Comparison of ENCODE assay signal across 1 cellular context in the genomic region with DNA sequence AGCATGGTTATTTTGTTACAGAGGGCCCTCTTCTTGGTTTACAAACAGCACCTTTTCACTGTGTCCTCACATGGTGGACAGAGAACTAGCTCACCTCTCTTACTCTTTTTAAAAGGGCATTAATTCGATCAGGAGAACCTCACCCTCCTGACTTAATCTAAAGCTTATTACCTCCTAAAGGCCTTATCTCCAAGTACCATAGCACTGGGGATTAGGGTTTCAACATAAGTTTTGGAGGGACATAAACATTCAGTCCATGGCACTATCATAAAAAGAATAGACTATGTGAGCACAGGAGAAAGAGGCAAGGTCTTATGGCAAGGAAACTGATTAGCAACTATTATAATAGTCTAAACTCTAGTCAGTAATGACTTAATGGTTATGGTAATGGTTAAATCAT.
TF ChIP-seq lines count a peak whose summit lies in the region.

No MANE protein-coding gene starts in this region.

TF ChIP-seq in K562, 482 proteins besides CTCF, POLR2A, EP300 and RAD21 (continued from another document and continues in another):
- TF ChIP-seq MGA (IDR thresholded peaks at IDR 0.05) = peak; percentile 27
- peak; percentile 47 for TF ChIP-seq RBBP5 (IDR thresholded peaks at IDR 0.05; ENCODE audit: borderline replicate concordance, insufficient read depth, low read length, poor library complexity, severe bottlenecking)
- TF ChIP-seq HSF4 (CRISPR knock-in tag; IDR thresholded peaks at IDR 0.05; ENCODE audit: borderline replicate concordance) = no peak
- TF ChIP-seq RBM22 (IDR thresholded peaks at IDR 0.05; ENCODE audit: low read depth, low read length, poor library complexity, severe bottlenecking) = no peak
- no peak for TF ChIP-seq NCOA1 (IDR thresholded peaks at IDR 0.05; ENCODE audit: low read depth)
- peak; percentile 84 for TF ChIP-seq CBFA2T3 (IDR thresholded peaks at IDR 0.05)
- TF ChIP-seq TAF15 (IDR thresholded peaks at IDR 0.05; ENCODE audit: low read depth, low read length) = no peak
- TF ChIP-seq, protein P1, sequence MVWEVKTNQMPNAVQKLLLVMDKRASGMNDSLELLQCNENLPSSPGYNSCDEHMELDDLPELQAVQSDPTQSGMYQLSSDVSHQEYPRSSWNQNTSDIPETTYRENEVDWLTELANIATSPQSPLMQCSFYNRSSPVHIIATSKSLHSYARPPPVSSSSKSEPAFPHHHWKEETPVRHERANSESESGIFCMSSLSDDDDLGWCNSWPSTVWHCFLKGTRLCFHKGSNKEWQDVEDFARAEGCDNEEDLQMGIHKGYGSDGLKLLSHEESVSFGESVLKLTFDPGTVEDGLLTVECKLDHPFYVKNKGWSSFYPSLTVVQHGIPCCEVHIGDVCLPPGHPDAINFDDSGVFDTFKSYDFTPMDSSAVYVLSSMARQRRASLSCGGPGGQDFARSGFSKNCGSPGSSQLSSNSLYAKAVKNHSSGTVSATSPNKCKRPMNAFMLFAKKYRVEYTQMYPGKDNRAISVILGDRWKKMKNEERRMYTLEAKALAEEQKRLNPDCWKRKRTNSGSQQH (CRISPR knock-in tag; IDR thresholded peaks at IDR 0.05) = no peak
- TF ChIP-seq, protein P2, sequence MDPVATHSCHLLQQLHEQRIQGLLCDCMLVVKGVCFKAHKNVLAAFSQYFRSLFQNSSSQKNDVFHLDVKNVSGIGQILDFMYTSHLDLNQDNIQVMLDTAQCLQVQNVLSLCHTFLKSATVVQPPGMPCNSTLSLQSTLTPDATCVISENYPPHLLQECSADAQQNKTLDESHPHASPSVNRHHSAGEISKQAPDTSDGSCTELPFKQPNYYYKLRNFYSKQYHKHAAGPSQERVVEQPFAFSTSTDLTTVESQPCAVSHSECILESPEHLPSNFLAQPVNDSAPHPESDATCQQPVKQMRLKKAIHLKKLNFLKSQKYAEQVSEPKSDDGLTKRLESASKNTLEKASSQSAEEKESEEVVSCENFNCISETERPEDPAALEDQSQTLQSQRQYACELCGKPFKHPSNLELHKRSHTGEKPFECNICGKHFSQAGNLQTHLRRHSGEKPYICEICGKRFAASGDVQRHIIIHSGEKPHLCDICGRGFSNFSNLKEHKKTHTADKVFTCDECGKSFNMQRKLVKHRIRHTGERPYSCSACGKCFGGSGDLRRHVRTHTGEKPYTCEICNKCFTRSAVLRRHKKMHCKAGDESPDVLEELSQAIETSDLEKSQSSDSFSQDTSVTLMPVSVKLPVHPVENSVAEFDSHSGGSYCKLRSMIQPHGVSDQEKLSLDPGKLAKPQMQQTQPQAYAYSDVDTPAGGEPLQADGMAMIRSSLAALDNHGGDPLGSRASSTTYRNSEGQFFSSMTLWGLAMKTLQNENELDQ (CRISPR knock-in tag; IDR thresholded peaks at IDR 0.05; ENCODE audit: borderline replicate concordance) = no peak
- TF ChIP-seq, protein P3, sequence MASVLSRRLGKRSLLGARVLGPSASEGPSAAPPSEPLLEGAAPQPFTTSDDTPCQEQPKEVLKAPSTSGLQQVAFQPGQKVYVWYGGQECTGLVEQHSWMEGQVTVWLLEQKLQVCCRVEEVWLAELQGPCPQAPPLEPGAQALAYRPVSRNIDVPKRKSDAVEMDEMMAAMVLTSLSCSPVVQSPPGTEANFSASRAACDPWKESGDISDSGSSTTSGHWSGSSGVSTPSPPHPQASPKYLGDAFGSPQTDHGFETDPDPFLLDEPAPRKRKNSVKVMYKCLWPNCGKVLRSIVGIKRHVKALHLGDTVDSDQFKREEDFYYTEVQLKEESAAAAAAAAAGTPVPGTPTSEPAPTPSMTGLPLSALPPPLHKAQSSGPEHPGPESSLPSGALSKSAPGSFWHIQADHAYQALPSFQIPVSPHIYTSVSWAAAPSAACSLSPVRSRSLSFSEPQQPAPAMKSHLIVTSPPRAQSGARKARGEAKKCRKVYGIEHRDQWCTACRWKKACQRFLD (CRISPR knock-in tag; IDR thresholded peaks at IDR 0.05) = peak; percentile 50; the same call in 1 of the 2 replicates
- no peak for TF ChIP-seq MYNN (IDR thresholded peaks at IDR 0.05)
- no peak for TF ChIP-seq MYNN (CRISPR knock-in tag; IDR thresholded peaks at IDR 0.05)
- no peak for TF ChIP-seq ZNF511 (CRISPR knock-in tag; IDR thresholded peaks at IDR 0.05)
- no peak for TF ChIP-seq ZNF398 (CRISPR knock-in tag; IDR thresholded peaks at IDR 0.05)
- peak; percentile 76 for TF ChIP-seq NCOR1 (IDR thresholded peaks at IDR 0.05)
- TF ChIP-seq ZNF707 (CRISPR knock-in tag; conservative IDR thresholded peaks at IDR 0.05) = no peak
- no peak for TF ChIP-seq ZBTB8A (IDR thresholded peaks at IDR 0.05; ENCODE audit: partially characterized antibody)
- peak; percentile 87 for TF ChIP-seq DPF2 (IDR thresholded peaks at IDR 0.05)
- TF ChIP-seq ZNF239 (CRISPR knock-in tag; IDR thresholded peaks at IDR 0.05) = no peak
- no peak for TF ChIP-seq XRCC3 (IDR thresholded peaks at IDR 0.05)
- peak; percentile 55; the same call in 1 of the 2 replicates for TF ChIP-seq CHAMP1 (IDR thresholded peaks at IDR 0.05)
- TF ChIP-seq, protein P4, sequence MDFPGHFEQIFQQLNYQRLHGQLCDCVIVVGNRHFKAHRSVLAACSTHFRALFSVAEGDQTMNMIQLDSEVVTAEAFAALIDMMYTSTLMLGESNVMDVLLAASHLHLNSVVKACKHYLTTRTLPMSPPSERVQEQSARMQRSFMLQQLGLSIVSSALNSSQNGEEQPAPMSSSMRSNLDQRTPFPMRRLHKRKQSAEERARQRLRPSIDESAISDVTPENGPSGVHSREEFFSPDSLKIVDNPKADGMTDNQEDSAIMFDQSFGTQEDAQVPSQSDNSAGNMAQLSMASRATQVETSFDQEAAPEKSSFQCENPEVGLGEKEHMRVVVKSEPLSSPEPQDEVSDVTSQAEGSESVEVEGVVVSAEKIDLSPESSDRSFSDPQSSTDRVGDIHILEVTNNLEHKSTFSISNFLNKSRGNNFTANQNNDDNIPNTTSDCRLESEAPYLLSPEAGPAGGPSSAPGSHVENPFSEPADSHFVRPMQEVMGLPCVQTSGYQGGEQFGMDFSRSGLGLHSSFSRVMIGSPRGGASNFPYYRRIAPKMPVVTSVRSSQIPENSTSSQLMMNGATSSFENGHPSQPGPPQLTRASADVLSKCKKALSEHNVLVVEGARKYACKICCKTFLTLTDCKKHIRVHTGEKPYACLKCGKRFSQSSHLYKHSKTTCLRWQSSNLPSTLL (IDR thresholded peaks at IDR 0.05) = no peak
- no peak for TF ChIP-seq RAD51 (IDR thresholded peaks at IDR 0.05; ENCODE audit: borderline replicate concordance, low read depth)
- no peak for TF ChIP-seq MEF2D (tag; conservative IDR thresholded peaks at IDR 0.05; ENCODE audit: low read depth)
- TF ChIP-seq NONO (IDR thresholded peaks at IDR 0.05; ENCODE audit: low read depth in 2 of 2, low read length in 1 of 2) = 0 out of 4 replicates have a peak, but pooled peaks of 1 of the 2 experiments have one; percentile 26
- TF ChIP-seq OTX1 (CRISPR knock-in tag; IDR thresholded peaks at IDR 0.05) = no peak
- TF ChIP-seq ZNF77 (CRISPR knock-in tag; IDR thresholded peaks at IDR 0.05) = no peak
- 0 out of 2 replicates have a peak, but pooled peaks have one; percentile 17 for TF ChIP-seq MTA3 (IDR thresholded peaks at IDR 0.05; ENCODE audit: borderline replicate concordance)
- 0 out of 3 replicates have a peak, but pooled peaks of 1 of the 2 experiments have one; percentile 24 for TF ChIP-seq CBX3 (IDR thresholded peaks at IDR 0.05; ENCODE audit: borderline replicate concordance in 1 of 2, low read length in 2 of 2)
- TF ChIP-seq ESRRB (CRISPR knock-in tag; IDR thresholded peaks at IDR 0.05; ENCODE audit: borderline replicate concordance) = no peak
- no peak; the same call in 1 of the 2 replicates for TF ChIP-seq SMARCC2 (IDR thresholded peaks at IDR 0.05; ENCODE audit: low read depth)
